ENCODE assay signal across 15 cellular contexts in genomic region chr6:705047-705446, GRCh38. TPM values are rescaled to one million over a fixed set of nuclear protein-coding genes. Genes with fewer than 3 reads are reported as not detected.
DNase-seq lines count a peak whose midpoint lies in the region; ATAC-seq and TF ChIP-seq lines count a peak whose summit lies in the region.
"Had no signal": no experiment of that assay in that cellular context is flagged by ENCODE, and none has a peak within 500 bp of the region (broad histone marks: within the 10 kb centered on the region; RNA-seq: fewer than 3 reads in every experiment).

No MANE protein-coding gene starts in this region.

- H3K4me1 ChIP-seq in mammary epithelial cell (ENCODE audit: insufficient read depth, low read length): no peaks in the 10 kb centered on the region
- H3K4me1 ChIP-seq: Peyer's patch had no signal

- intact Hi-C loops in mammary epithelial cell (cut with micrococcal nuclease): no loop called here
- intact Hi-C loops in activated CD4-positive, alpha-beta memory T cell treated with anti-CD3 and anti-CD28 coated beads for 36 hours (cut with micrococcal nuclease): no loop called here

- in situ Hi-C loops in T47D (cut with HindIII; ENCODE audit: low pct_unique_long_range_greater_than_20kb, low sequenced_read_pairs) (no loop called here), mammary epithelial cell (cut with MboI; ENCODE audit: low sequenced_read_pairs in 2 of 2) (no loop called here)

- no TSS peak for BruUV-seq in mammary epithelial cell (replicated peaks; lab: Mats Ljungman, UMichigan)

- no peaks in the 10 kb centered on the region for H3K9me3 Mint-ChIP-seq in activated CD4-positive, alpha-beta memory T cell treated with anti-CD3 and anti-CD28 coated beads for 36 hours

- dilution Hi-C loops in mammary epithelial cell (cut with HindIII; ENCODE audit: low sequenced_read_pairs): no loop called here

- peak; percentile 30 to 62 for DNase-seq in T47D (ENCODE audit: low read depth in 1 of 2, low spot score in 1 of 2)
- no peak for DNase-seq in mammary epithelial cell
- DNase-seq in NCI-H748 treated with DMSO at 0.1 percent for 48 hours (lab: John Stamatoyannopoulos, UW): peak; percentile 31
- DNase-seq in left lobe of liver (ENCODE audit: low spot score): no peak
- DNase-seq in caudate nucleus (lab: John Stamatoyannopoulos, UW): no peak
- DNase-seq in activated CD4-positive, alpha-beta memory T cell treated with anti-CD3 and anti-CD28 coated beads for 36 hours: no peak
- DNase-seq: AML-193, DMS79, NCI-H524 treated with DMSO at 0.1 percent for 48 hours, Peyer's patch, SIG-M5 had no signal

- no peaks in the 10 kb centered on the region for H3K79me2 ChIP-seq in mammary epithelial cell (ENCODE audit: insufficient read depth, low read length)

- no peaks in the 10 kb centered on the region for H4K20me1 ChIP-seq in mammary epithelial cell (ENCODE audit: insufficient read depth, low read length)

- no peak overlapping the region for H3K4me3 ChIP-seq in mammary epithelial cell (replicated peaks in 1 of 3; ENCODE audit: insufficient read depth in 1 of 3, low read depth in 2 of 3, low read length in 3 of 3)
- H3K4me3 ChIP-seq: GM12878, Peyer's patch had no signal

- ATAC-seq in left lobe of liver (peak; percentile 79), GM19455 (IDR thresholded peaks at IDR 0.05; ENCODE audit: unreplicated experiment) (no peak)
- ATAC-seq: GM12878, HCT116 had no signal

- H3K27ac Mint-ChIP-seq in activated CD4-positive, alpha-beta memory T cell treated with anti-CD3 and anti-CD28 coated beads for 36 hours: no peak overlapping the region

- H3K27me3 ChIP-seq in mammary epithelial cell (ENCODE audit: insufficient read depth, low read length): no peaks in the 10 kb centered on the region
- H3K27me3 ChIP-seq: Peyer's patch had no signal

- H3K27me3 Mint-ChIP-seq in activated CD4-positive, alpha-beta memory T cell treated with anti-CD3 and anti-CD28 coated beads for 36 hours: peaks cover 7% of the 10 kb centered on the region

- H3K9ac ChIP-seq in mammary epithelial cell (ENCODE audit: insufficient read depth, low read length): no peak overlapping the region

- WGBS in mammary epithelial cell (ENCODE audit: low coverage, missing lambda C conversion rate): 64% methylated on average over 4 of the region's 4 CpGs

- no peaks in the 10 kb centered on the region for H3K36me3 ChIP-seq in mammary epithelial cell (ENCODE audit: insufficient read depth, low read length)
- H3K36me3 ChIP-seq: Peyer's patch had no signal

- H3K36me3 Mint-ChIP-seq in activated CD4-positive, alpha-beta memory T cell treated with anti-CD3 and anti-CD28 coated beads for 36 hours: no peaks in the 10 kb centered on the region

- TF ChIP-seq CTCF in mammary epithelial cell (conservative IDR thresholded peaks at IDR 0.05 in 1 of 2, IDR thresholded peaks at IDR 0.05 in 1 of 2; ENCODE audit: extremely low read depth in 1 of 2, insufficient read depth in 1 of 2, low read depth in 1 of 2, low read length in 2 of 2): no peak

- CTCF ChIA-PET in mammary epithelial cell (lab: Charles Lee; ENCODE audit: low non-redundant PET): no interaction called here
- CTCF ChIA-PET in activated CD4-positive, alpha-beta memory T cell treated with anti-CD3 and anti-CD28 coated beads for 36 hours (lab: Charles Lee): interaction anchor here (0.7 to 8.7 kb wide), 2 partner anchors 17 to 239 kb away, joined by 3 to 42 read pairs; no protein-coding TSS in a partner anchor

- H3K27ac ChIP-seq in mammary epithelial cell (ENCODE audit: insufficient read depth, low read depth, low read length) (no peak overlapping the region), caudate nucleus (ENCODE audit: low read depth, low read length) (no peak overlapping the region)

- no peak overlapping the region for H2AFZ ChIP-seq in mammary epithelial cell (ENCODE audit: low read depth, low read length)

- POLR2A ChIA-PET in activated CD4-positive, alpha-beta memory T cell treated with anti-CD3 and anti-CD28 coated beads for 36 hours (lab: Charles Lee): no interaction called here

- no peak overlapping the region for H3K4me2 ChIP-seq in mammary epithelial cell (ENCODE audit: insufficient read depth, low read depth, low read length)

- H3K4me1 Mint-ChIP-seq in activated CD4-positive, alpha-beta memory T cell treated with anti-CD3 and anti-CD28 coated beads for 36 hours (ENCODE audit: low read depth): peaks cover 7% of the 10 kb centered on the region

- H3K4me3 Mint-ChIP-seq in activated CD4-positive, alpha-beta memory T cell treated with anti-CD3 and anti-CD28 coated beads for 36 hours: no peak overlapping the region

- no peaks in the 10 kb centered on the region for H3K9me3 ChIP-seq in mammary epithelial cell (replicated peaks; ENCODE audit: insufficient read depth, low read length)
- H3K9me3 ChIP-seq: Peyer's patch had no signal

RNA-seq across cellular contexts. Expression of gene EXOC2, which starts 12.1 kb away (rescaled TPM):
- total RNA-seq in mammary epithelial cell (10 to 100 TPM; 23.2 to 31.3 TPM), left lobe of liver (7.5 TPM)
- polyA plus RNA-seq in mammary epithelial cell: 12.6 TPM
- 32.2 TPM for polyA minus RNA-seq in mammary epithelial cell
- 10 to 100 TPM; 40.5 to 42.3 TPM for total RNA-seq in activated CD4-positive, alpha-beta memory T cell treated with anti-CD3 and anti-CD28 coated beads for 36 hours

RNA-seq across cellular contexts. Expression of gene HUS1B, which starts 48.1 kb away (rescaled TPM):
- total RNA-seq in mammary epithelial cell (1 to 10 TPM; 1.0 to 1.5 TPM), left lobe of liver (0.23 TPM)
- polyA plus RNA-seq in mammary epithelial cell: 0.17 TPM
- not detected for polyA minus RNA-seq in mammary epithelial cell
- 1 to 10 TPM; 1.1 to 1.5 TPM for total RNA-seq in activated CD4-positive, alpha-beta memory T cell treated with anti-CD3 and anti-CD28 coated beads for 36 hours
- total RNA-seq: G401 had no signal

Comparison
In these comparisons a context has a peak if more than half of its experiments do, and no peak if none do; other contexts are left out.
1. DNase-seq: peak in T47D (2 of 2) and NCI-H748 treated with DMSO at 0.1 percent for 48 hours (single experiment); none in mammary epithelial cell (single experiment), left lobe of liver (single experiment), caudate nucleus (0 of 61) and activated CD4-positive, alpha-beta memory T cell treated with anti-CD3 and anti-CD28 coated beads for 36 hours (single experiment).